18 cellular contexts compared by ENCODE assay signal in genomic region chr6:13281630-13282156, GRCh38. TPM values are rescaled to one million over a fixed set of nuclear protein-coding genes. Genes with fewer than 3 reads are reported as not detected.
A peak's percentile ranks its signal among the peaks of the same experiment; 100 is the strongest.
DNase-seq lines count a peak whose midpoint lies in the region; ATAC-seq, FAIRE-seq and TF ChIP-seq lines count a peak whose summit lies in the region.
"Had no signal": no experiment of that assay in that cellular context is flagged by ENCODE, and none has a peak within 500 bp of the region (broad histone marks: within the 10 kb centered on the region; RNA-seq: fewer than 3 reads in every experiment).

No MANE protein-coding gene starts in this region.

- CTCF ChIA-PET in GM12878 (lab: Yijun Ruan, JAX) = no interaction called here

- H3K4me2 ChIP-seq in GM12878 (ENCODE audit: control insufficient read depth, insufficient read depth) = no peak overlapping the region; the same call in 1 of the 2 replicates

- DNase-seq in activated effector memory CD4-positive, alpha-beta T cell treated with anti-CD3 and anti-CD28 coated beads, Interleukin-2, amount 50 U/mL, for 16 hours = peak; percentile 33
- no peak for DNase-seq in activated effector memory CD4-positive, alpha-beta T cell treated with Interleukin-2 at 50 U/mL for 16 hours
- DNase-seq in GM12878 (ENCODE audit: low read depth, low spot score) (no peak), myocyte (ENCODE audit: low read depth) (peak; percentile 28)
- no peak for DNase-seq in activated CD4-positive, alpha-beta T cell treated with anti-CD3 and anti-CD28 coated beads for 48 hours
- no peak for DNase-seq in central memory CD4-positive, alpha-beta T cell
- DNase-seq: GOT3, MV-4-11, NCI-H1417 treated with DMSO at 0.1 percent for 48 hours, NCI-H2029 treated with DMSO at 0.1 percent for 48 hours, NCI-H510A, NCI-H82, Peyer's patch, SHP77 treated with DMSO at 0.1 percent for 48 hours had no signal

- H3K27ac ChIP-seq in GM12878 (ENCODE audit: control insufficient read depth, insufficient read depth) = no peak overlapping the region
- H3K27ac ChIP-seq: 22Rv1, Peyer's patch had no signal

- no peak for TF ChIP-seq CTCF in GM12878 (IDR thresholded peaks at IDR 0.05 in 2 of 3, conservative IDR thresholded peaks at IDR 0.05 in 1 of 3; ENCODE audit: control insufficient read depth in 2 of 3, extremely low read depth in 1 of 3, insufficient read depth in 1 of 3, low read depth in 3 of 3, low read length in 3 of 3)

- H3K4me1 ChIP-seq in GM12878 (ENCODE audit: control insufficient read depth, insufficient read depth, low read length) = peaks cover 47% of the 10 kb centered on the region
- H3K4me1 ChIP-seq: Peyer's patch had no signal

- peaks cover 31 to 57% of the 10 kb centered on the region in 2 experiments for H3K36me3 ChIP-seq in GM12878 (ENCODE audit: control insufficient read depth in 2 of 2, insufficient read depth in 2 of 2, low read length in 1 of 2)
- H3K36me3 ChIP-seq: Peyer's patch had no signal

- BruUV-seq in GM12878 (replicated peaks; lab: Mats Ljungman, UMichigan) = no TSS peak

- RAD21 ChIA-PET in GM12878 (lab: Charles Lee; ENCODE audit: unreplicated experiment) = no interaction called here

- H2AFZ ChIP-seq in GM12878 (ENCODE audit: control insufficient read depth, low read depth, low read length) = no peak overlapping the region

- no peak overlapping the region for H3K4me3 ChIP-seq in GM12878
- H3K4me3 ChIP-seq: Peyer's patch had no signal

- intact Hi-C loops in GM12878 (cut with micrococcal nuclease; ENCODE audit: unreplicated experiment) = no loop called here

- in situ Hi-C loops in GM12878 (cut with MboI) = no loop called here

- TF ChIP-seq POLR2A in GM12878 (IDR thresholded peaks at IDR 0.05; ENCODE audit: low read depth, low read length) = peak; percentile 47

- TF ChIP-seq RAD21 in GM12878 (IDR thresholded peaks at IDR 0.05; ENCODE audit: insufficient read depth, low read depth, low read length) = no peak

- peaks cover 19% of the 10 kb centered on the region for H3K79me2 ChIP-seq in GM12878 (ENCODE audit: control insufficient read depth, insufficient read depth, low read length)

- no peaks in the 10 kb centered on the region for H3K27me3 ChIP-seq in GM12878 (replicated peaks in 1 of 2; ENCODE audit: control insufficient read depth in 2 of 2, insufficient read depth in 2 of 2, low read length in 1 of 2)
- H3K27me3 ChIP-seq: Peyer's patch had no signal

- no peak for FAIRE-seq in GM12878 (lab: Jason Lieb, UNC)
- FAIRE-seq: G401.6 had no signal

- TF ChIP-seq EP300 in GM12878 (IDR thresholded peaks at IDR 0.05; ENCODE audit: borderline replicate concordance in 1 of 2, control insufficient read depth in 1 of 2, low read depth in 2 of 2, low read length in 2 of 2) = no peak

- POLR2A ChIA-PET in GM12878 (lab: Charles Lee) = no interaction called here

- H3K9ac ChIP-seq in GM12878 (ENCODE audit: control insufficient read depth, insufficient read depth, low read length) = no peak overlapping the region

- peaks cover 3% of the 10 kb centered on the region; the same call in 2 of the 3 replicates for H3K9me3 ChIP-seq in GM12878 (replicated peaks; ENCODE audit: control insufficient read depth, insufficient read depth, low read length)

- SMC1A ChIA-PET in GM12878 (lab: Charles Lee; ENCODE audit: uncharacterized antibody, unreplicated experiment) = no interaction called here

- ATAC-seq in GM12878 (no peak), HG03460 (IDR thresholded peaks at IDR 0.05; ENCODE audit: unreplicated experiment) (no peak), HG02642 (IDR thresholded peaks at IDR 0.05; ENCODE audit: poor library complexity, unreplicated experiment) (no peak)

- 100% methylated on average over 11 of the region's 11 CpGs for WGBS in GM12878 (ENCODE audit: insufficient coverage, insufficient replicate concordance, low lambda C conversion rate, missing lambda C conversion rate)

- H4K20me1 ChIP-seq in GM12878 (ENCODE audit: control insufficient read depth, insufficient read depth) = peaks cover 4% of the 10 kb centered on the region

TF ChIP-seq in GM12878, 131 proteins besides CTCF, POLR2A, EP300 and RAD21:
- TF ChIP-seq POLR2AphosphoS5 (IDR thresholded peaks at IDR 0.05; ENCODE audit: low read length) (0 out of 2 replicates have a peak, but pooled peaks have one; percentile 6), ZZZ3 (IDR thresholded peaks at IDR 0.05; ENCODE audit: control insufficient read depth, insufficient read length, low read depth) (no peak), RUNX3 (IDR thresholded peaks at IDR 0.05; ENCODE audit: low read length) (no peak)

RNA-seq across cellular contexts. Expression of gene TBC1D7, which starts 46.6 kb away (rescaled TPM):
- 62.0 and 68.8 TPM in 2 replicates for total RNA-seq in GM12878 (2013; cell fraction: nucleolus; rRNA removed)
- total RNA-seq in GM12878 (2014; rRNA removed) (20.8 and 24.6 TPM in 2 replicates), GM12878 (2014; rRNA removed; fragmentation: Illumina TruSeq; extraction: Trizol) (19.8 and 21.9 TPM in 2 replicates), GM12878 (2021) (21.0 and 23.1 TPM in 2 replicates), myocyte (14.7 and 15.2 TPM in 2 replicates)
- 24.3 TPM for polyA plus RNA-seq in GM12878 (2011; ENCODE audit: low read depth)
- polyA plus RNA-seq in GM12878 (2011; rRNA removed) (51.7 and 63.8 TPM in 2 replicates), GM12878 (2014; fragmentation: Illumina TruSeq; extraction: Trizol) (23.7 and 26.0 TPM in 2 replicates), GM12878 (2014; fragmentation: Nextera tagmentation; extraction: Ambion mirVana) (10 to 100 TPM; 36.5 to 39.3 TPM), GM12878 (2014; rRNA removed) (20.1 and 20.9 TPM in 2 replicates), GM12878 (2016; fragmentation: Nextera tagmentation; extraction: Ambion mirVana) (10 to 100 TPM; 57.7 to 65.9 TPM)
- 28.9 and 39.1 TPM in 2 replicates for polyA plus RNA-seq in GM12878 (2011; cell fraction: cytosol; rRNA removed)
- polyA plus RNA-seq in GM12878 (2011; cell fraction: nucleus; rRNA removed) = 34.2 and 40.4 TPM in 2 replicates
- 21.2 and 26.7 TPM in 2 replicates for polyA plus RNA-seq in GM12878 (2012)
- polyA minus RNA-seq in GM12878 (2011; rRNA and poly(A)+ RNA removed) = 35.0 and 64.7 TPM in 2 replicates
- polyA minus RNA-seq in GM12878 (2011; cell fraction: cytosol; rRNA and poly(A)+ RNA removed) = 12.4 and 14.1 TPM in 2 replicates
- polyA minus RNA-seq in GM12878 (2011; cell fraction: nucleus; rRNA and poly(A)+ RNA removed) = 38.0 and 56.2 TPM in 2 replicates
- 36.1 TPM for polyA plus RNA-seq in myocyte (2012)

Comparison
In these comparisons a context has a peak if more than half of its experiments do, and no peak if none do; other contexts are left out.
1. DNase-seq: peak in activated effector memory CD4-positive, alpha-beta T cell treated with anti-CD3 and anti-CD28 coated beads, Interleukin-2, amount 50 U/mL, for 16 hours (single experiment) and myocyte (single experiment); none in activated effector memory CD4-positive, alpha-beta T cell treated with Interleukin-2 at 50 U/mL for 16 hours (single experiment), GM12878 (single experiment), activated CD4-positive, alpha-beta T cell treated with anti-CD3 and anti-CD28 coated beads for 48 hours (single experiment) and central memory CD4-positive, alpha-beta T cell (single experiment).